ENCODE assay signal across 32 cellular contexts in the genomic region with DNA sequence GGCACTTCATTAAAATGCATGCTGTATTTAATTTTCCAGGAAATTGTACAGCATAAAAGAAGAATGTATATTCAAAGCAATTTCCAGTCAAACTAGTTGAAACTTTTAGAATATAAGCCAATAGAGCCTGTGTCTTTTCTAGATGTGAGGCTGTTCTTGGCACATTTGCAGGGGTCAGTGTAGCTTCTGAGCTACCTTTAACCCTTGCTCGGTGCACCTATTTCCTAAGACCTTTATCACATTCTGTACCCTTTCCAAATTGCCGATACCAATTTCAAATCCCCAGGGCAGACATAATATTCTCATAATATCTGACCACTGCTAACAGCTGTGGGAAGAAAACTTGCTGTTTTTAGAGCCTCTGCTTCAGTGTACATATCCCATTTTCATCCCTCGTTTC. TPM values are rescaled to one million over a fixed set of nuclear protein-coding genes. Genes with fewer than 3 reads are reported as not detected.
"Had no signal": no experiment of that assay in that cellular context is flagged by ENCODE, and none has a peak within 500 bp of the region (broad histone marks: within the 10 kb centered on the region; RNA-seq: fewer than 3 reads in every experiment).

No MANE protein-coding gene starts in this region.

- H3K9me3 ChIP-seq: stomach, suprapubic skin, testis, thoracic aorta, thyroid gland, tibial artery, tibial nerve, transverse colon, upper lobe of left lung, upper lobe of right lung, uterus, vagina had no signal

- FAIRE-seq: urothelium cell line had no signal

- ATAC-seq: stimulated activated effector memory CD8-positive, alpha-beta T cell treated with anti-CD3 and anti-CD28 coated beads, Interleukin-12 subunit alpha, Interleukin-12 subunit beta, amount 100 ng/mL, for 72 hours; stimulated activated memory B cell treated with anti-CD40 and anti-IgM and Interleukin-4, amounts not matched to agents 10 μg/mL and 1 μg/mL and 100 μg/mL, for 72 hours; stimulated activated naive B cell treated with anti-CD40 and anti-IgM and Interleukin-4, amounts not matched to agents 10 μg/mL and 1 μg/mL and 100 μg/mL, for 72 hours; stimulated activated naive CD8-positive, alpha-beta T cell treated with anti-CD3 and anti-CD28 coated beads, Interleukin-15, amount 100 ng/mL, for 72 hours; stimulated activated naive CD8-positive, alpha-beta T cell treated with anti-CD3 and anti-CD28 coated beads, Interleukin-15, Interleukin-2, amounts not matched to agents 100 U/mL and 50 U/mL, for 24 hours; upper lobe of right lung had no signal

- H3K4me3 ChIP-seq: stomach, suprapubic skin, testis, thoracic aorta, thyroid gland, tibial artery, tibial nerve, transverse colon, upper lobe of left lung, upper lobe of right lung, uterus, vagina had no signal

- H3K27me3 ChIP-seq: stomach, suprapubic skin, testis, thyroid gland, tibial artery, tibial nerve, transverse colon, upper lobe of left lung, upper lobe of right lung, uterus, vagina had no signal

- DNase-seq: stimulated activated CD4-positive, alpha-beta T cell treated with anti-CD3 and anti-CD28 coated beads, Interleukin-2, amount 100 ng/mL, for 48 hours; stimulated activated CD4-positive, alpha-beta T cell treated with anti-CD3 and anti-CD28 coated beads, Interleukin-4, amount 100 ng/mL, for 1 hour; stimulated activated CD4-positive, alpha-beta T cell treated with anti-CD3 and anti-CD28 coated beads, Interleukin-4, amount 100 ng/mL, for 24 hours; stimulated activated CD4-positive, alpha-beta T cell treated with anti-CD3 and anti-CD28 coated beads, Interleukin-4, amount 100 ng/mL, for 4 hours; stimulated activated CD8-positive, alpha-beta memory T cell treated with anti-CD3 and anti-CD28 coated beads, Interleukin-4, amount 100 ng/mL, for 48 hours; stimulated activated naive B cell treated with anti-CD40 and anti-IgM and Interleukin-4, amounts not matched to agents 10 μg/mL and 1 μg/mL and 100 μg/mL, for 72 hours; stimulated activated naive CD4-positive, alpha-beta T cell; stimulated activated naive CD4-positive, alpha-beta T cell treated with Interleukin-2 at 50 U/mL for 16 hours; stimulated activated naive CD8-positive, alpha-beta T cell treated with anti-CD3 and anti-CD28 coated beads, Interleukin-15, amount 100 ng/mL, for 72 hours; stimulated activated naive CD8-positive, alpha-beta T cell treated with anti-CD3 and anti-CD28 coated beads, Interleukin-15, Interleukin-2, amounts not matched to agents 100 U/mL and 50 U/mL, for 24 hours; stomach; substantia nigra; testis; thyroid gland; tibial artery; transverse colon; trophoblast cell; upper lobe of left lung; upper lobe of right lung; uterus had no signal

- H3K27ac ChIP-seq: stomach, suprapubic skin, testis, thoracic aorta, thyroid gland, tibial artery, tibial nerve, transverse colon, upper lobe of left lung, upper lobe of right lung, uterus, vagina had no signal

- H3K4me1 ChIP-seq: stomach, suprapubic skin, testis, thyroid gland, tibial artery, tibial nerve, transverse colon, upper lobe of left lung, upper lobe of right lung, uterus, vagina had no signal

- H3K36me3 ChIP-seq: stomach, suprapubic skin, thoracic aorta, thyroid gland, tibial artery, tibial nerve, transverse colon, upper lobe of left lung, upper lobe of right lung, uterus, vagina had no signal

RNA-seq across cellular contexts. Expression of a gene that starts 43.2 kb away (rescaled TPM):
- total RNA-seq: stomach, subcutaneous adipose tissue, suprapubic skin, temporal lobe, thoracic aorta, tibial nerve, transverse colon, upper lobe of left lung, upper lobe of right lung, ureter, urinary bladder, uterus, vagina had no signal
- polyA plus RNA-seq: stomach, thymus, urinary bladder had no signal
